8 cellular contexts compared by ENCODE assay signal in the genomic region with DNA sequence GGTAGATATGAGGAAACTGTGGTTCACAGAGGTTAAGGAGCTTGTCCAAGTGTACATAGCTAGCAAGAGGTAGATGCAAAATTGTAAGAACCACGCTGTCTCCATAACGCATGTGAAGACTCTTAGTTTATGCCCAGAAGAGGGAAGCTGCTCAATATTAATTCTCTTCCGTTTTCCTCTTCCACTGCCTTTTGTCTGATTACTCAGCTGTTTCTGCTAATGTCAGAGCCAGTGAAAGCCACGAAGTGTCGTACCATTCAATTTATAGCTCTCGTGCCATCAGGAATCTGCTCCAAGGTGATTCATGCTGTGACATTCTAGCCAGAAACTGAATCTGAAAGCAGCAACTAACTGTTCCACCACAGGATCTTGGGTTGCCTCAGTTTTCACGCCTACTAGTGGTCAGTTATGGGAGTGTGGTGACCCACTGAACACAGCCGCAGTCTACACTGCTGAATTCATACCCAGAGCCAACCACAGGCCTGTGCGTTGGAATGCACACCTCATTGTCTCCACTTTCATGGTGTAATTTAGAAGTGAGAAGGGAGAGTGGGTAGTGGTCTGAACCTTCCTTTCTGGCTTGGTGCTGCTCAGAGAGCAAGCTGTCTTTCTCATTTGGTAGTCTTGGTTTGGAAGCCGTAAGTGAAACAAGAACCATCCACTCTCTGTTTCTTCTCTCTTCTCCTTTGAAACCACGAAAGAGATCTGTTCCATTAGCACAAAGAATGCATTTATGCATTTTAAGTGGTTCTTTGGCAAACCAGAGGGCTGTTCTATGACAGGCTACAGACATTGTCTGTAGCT.
DNase-seq lines count a peak whose midpoint lies in the region; ATAC-seq and TF ChIP-seq lines count a peak whose summit lies in the region.

No MANE protein-coding gene starts in this region.

- H3K27ac Mint-ChIP-seq in activated T-helper 2 cell treated with anti-CD3 and anti-CD28 coated beads, Interferon-gamma antibody, Interleukin-2, Interleukin-4, amounts not matched to agents 10 μg/mL and 5 μg/mL and 100 μg/mL, durations not matched to agents 14 hours and 24 hours and 36 hours = peak overlapping the region; percentile 46

- peaks cover 30% of the 10 kb centered on the region for H3K4me1 Mint-ChIP-seq in activated T-helper 2 cell treated with anti-CD3 and anti-CD28 coated beads, Interferon-gamma antibody, Interleukin-2, Interleukin-4, amounts not matched to agents 10 μg/mL and 5 μg/mL and 100 μg/mL, durations not matched to agents 14 hours and 24 hours and 36 hours (ENCODE audit: low read depth)

- H3K27me3 ChIP-seq in Peyer's patch = no peaks in the 10 kb centered on the region

- no peaks in the 10 kb centered on the region for H3K9me3 ChIP-seq in Peyer's patch

- no peaks in the 10 kb centered on the region for H3K36me3 Mint-ChIP-seq in activated T-helper 2 cell treated with anti-CD3 and anti-CD28 coated beads, Interferon-gamma antibody, Interleukin-2, Interleukin-4, amounts not matched to agents 10 μg/mL and 5 μg/mL and 100 μg/mL, durations not matched to agents 14 hours and 24 hours and 36 hours (ENCODE audit: low read depth)

- intact Hi-C loops in activated T-helper 2 cell treated with anti-CD3 and anti-CD28 coated beads, Interferon-gamma antibody, Interleukin-2, Interleukin-4, amounts not matched to agents 10 μg/mL and 5 μg/mL and 100 μg/mL, durations not matched to agents 14 hours and 24 hours and 36 hours (cut with micrococcal nuclease) = loop anchor here (1.0 to 10.0 kb wide), 14 partner anchors 25 to 824 kb away; partner anchors contain the start of genes BBS10, CAPS2, GLIPR1L1 and OSBPL8

- DNase-seq in AML-193 (lab: John Stamatoyannopoulos, UW) (peak; percentile 14 to 19), Peyer's patch (peak; percentile 48 to 82 (median 64)), glomerular visceral epithelial cell (ENCODE audit: extremely low spot score) (peak; percentile 80), pulmonary artery endothelial cell (ENCODE audit: low read depth, low spot score) (peak; percentile 32), mesenteric fat pad (ENCODE audit: low spot score) (no peak)
- peak; percentile 73 for DNase-seq in activated T-helper 2 cell treated with anti-CD3 and anti-CD28 coated beads, Interferon-gamma antibody, Interleukin-2, Interleukin-4, amounts not matched to agents 10 μg/mL and 5 μg/mL and 100 μg/mL, durations not matched to agents 14 hours and 24 hours and 36 hours (ENCODE audit: low spot score)

- H3K4me1 ChIP-seq in Peyer's patch = no peaks in the 10 kb centered on the region

- ATAC-seq in GM18909 (IDR thresholded peaks at IDR 0.05; ENCODE audit: poor library complexity, unreplicated experiment) = peak; percentile 98
- ATAC-seq in HG03103 (IDR thresholded peaks at IDR 0.05; ENCODE audit: low read depth, unreplicated experiment) = peak; percentile 98

- no peaks in the 10 kb centered on the region for H3K9me3 Mint-ChIP-seq in activated T-helper 2 cell treated with anti-CD3 and anti-CD28 coated beads, Interferon-gamma antibody, Interleukin-2, Interleukin-4, amounts not matched to agents 10 μg/mL and 5 μg/mL and 100 μg/mL, durations not matched to agents 14 hours and 24 hours and 36 hours

- H3K36me3 ChIP-seq in Peyer's patch = no peaks in the 10 kb centered on the region

- peak overlapping the region; percentile 16 to 60 (median 36) for H3K27ac ChIP-seq in Peyer's patch

- H3K4me3 Mint-ChIP-seq in activated T-helper 2 cell treated with anti-CD3 and anti-CD28 coated beads, Interferon-gamma antibody, Interleukin-2, Interleukin-4, amounts not matched to agents 10 μg/mL and 5 μg/mL and 100 μg/mL, durations not matched to agents 14 hours and 24 hours and 36 hours (ENCODE audit: low read depth) = peak overlapping the region; percentile 38

- no peak for TF ChIP-seq POLR2A in Peyer's patch (IDR thresholded peaks at IDR 0.05)

- peak; percentile 46 to 78 (median 68) for TF ChIP-seq CTCF in Peyer's patch (IDR thresholded peaks at IDR 0.05)

- H3K4me3 ChIP-seq in Peyer's patch = peak overlapping the region in 3 of 4 donors; percentile 9 to 18 (median 10)

- H3K27me3 Mint-ChIP-seq in activated T-helper 2 cell treated with anti-CD3 and anti-CD28 coated beads, Interferon-gamma antibody, Interleukin-2, Interleukin-4, amounts not matched to agents 10 μg/mL and 5 μg/mL and 100 μg/mL, durations not matched to agents 14 hours and 24 hours and 36 hours (ENCODE audit: low read depth) = peaks cover 12% of the 10 kb centered on the region
